ENCODE assay signal across 11 cellular contexts in genomic region chr2:174340400-174341300, GRCh38. TPM values are rescaled to one million over a fixed set of nuclear protein-coding genes. Genes with fewer than 3 reads are reported as not detected.
DNase-seq lines count a peak whose midpoint lies in the region; ATAC-seq and TF ChIP-seq lines count a peak whose summit lies in the region.
"Had no signal": no experiment of that assay in that cellular context is flagged by ENCODE, and none has a peak within 500 bp of the region (broad histone marks: within the 10 kb centered on the region; RNA-seq: fewer than 3 reads in every experiment).

No MANE protein-coding gene starts in this region.

- H2AFZ ChIP-seq in mesenchymal stem cell (ENCODE audit: low read depth, low read length): no peak overlapping the region

- no peaks in the 10 kb centered on the region for H3K9me3 Mint-ChIP-seq in activated T-helper 17 cell treated with anti-CD3 and anti-CD28 coated beads, Interleukin-2, amount 50 U/mL, for 72 hours

- peak overlapping the region; percentile 14 for H3K9ac ChIP-seq in mesenchymal stem cell (ENCODE audit: low read length)

- no peak overlapping the region for H2BK5ac ChIP-seq in mesenchymal stem cell (ENCODE audit: low read depth, low read length, poor library complexity, severe bottlenecking)

- WGBS in mesenchymal stem cell: 1% methylated on average over 62 of the region's 70 CpGs

- H3K79me1 ChIP-seq in mesenchymal stem cell (replicated peaks; ENCODE audit: low read length, poor library complexity, severe bottlenecking): no peaks in the 10 kb centered on the region

- ATAC-seq in activated T-helper 17 cell treated with anti-CD3 and anti-CD28 coated beads, Interleukin-2, amount 50 U/mL, for 72 hours (replicated peaks): no peak
- ATAC-seq in HG03139 (IDR thresholded peaks at IDR 0.05; ENCODE audit: unreplicated experiment): no peak
- no peak for ATAC-seq in HG03439 (IDR thresholded peaks at IDR 0.05; ENCODE audit: unreplicated experiment)

- no peak overlapping the region for H3K4ac ChIP-seq in mesenchymal stem cell (ENCODE audit: low read depth in 1 of 2, low read length in 2 of 2)

- no peak for TF ChIP-seq CTCF in AG10803 (conservative IDR thresholded peaks at IDR 0.05; ENCODE audit: low read length)
- no peak for TF ChIP-seq CTCF in GM13976 (IDR thresholded peaks at IDR 0.05; ENCODE audit: borderline replicate concordance, control extremely low read depth, extremely low read depth, insufficient read depth, missing control alignments)

- no peak overlapping the region for H2BK15ac ChIP-seq in mesenchymal stem cell (ENCODE audit: low read depth, poor library complexity, severe bottlenecking)

- no peak overlapping the region for H4K91ac ChIP-seq in mesenchymal stem cell (ENCODE audit: low read length)

- H2BK120ac ChIP-seq in mesenchymal stem cell (ENCODE audit: low read depth, low read length): no peak overlapping the region

- H3K4me1 Mint-ChIP-seq in activated T-helper 17 cell treated with anti-CD3 and anti-CD28 coated beads, Interleukin-2, amount 50 U/mL, for 72 hours: peaks cover 10% of the 10 kb centered on the region

- no peak overlapping the region for H3K27ac ChIP-seq in mesenchymal stem cell (ENCODE audit: low read length, poor library complexity, severe bottlenecking)
- H3K27ac ChIP-seq: tibial nerve had no signal

- no peak overlapping the region for H3K18ac ChIP-seq in mesenchymal stem cell (ENCODE audit: low read depth in 1 of 2, low read length in 2 of 2)

- peaks cover 49% of the 10 kb centered on the region for H3K4me1 ChIP-seq in mesenchymal stem cell (ENCODE audit: control insufficient read depth, insufficient read depth, low read depth, low read length)

- H3K23ac ChIP-seq in mesenchymal stem cell (ENCODE audit: low read length in 2 of 2): peak overlapping the region in 1 of 2 experiments; percentile 92

- H2BK12ac ChIP-seq in mesenchymal stem cell (ENCODE audit: low read length in 2 of 2): no peak overlapping the region

- H3K36me3 ChIP-seq in mesenchymal stem cell (ENCODE audit: control insufficient read depth in 1 of 2, insufficient read depth in 2 of 2, low read depth in 1 of 2, low read length in 2 of 2): no peaks in the 10 kb centered on the region
- H3K36me3 ChIP-seq: tibial nerve had no signal

- peak overlapping the region; percentile 74 for H3K4me2 ChIP-seq in mesenchymal stem cell (ENCODE audit: low read length, poor library complexity, severe bottlenecking)

- H4K8ac ChIP-seq in mesenchymal stem cell (ENCODE audit: low read length): no peak overlapping the region

- peak overlapping the region; percentile 49 for H3K4me3 Mint-ChIP-seq in activated T-helper 17 cell treated with anti-CD3 and anti-CD28 coated beads, Interleukin-2, amount 50 U/mL, for 72 hours

- in situ Hi-C loops in GM13976 (cut with MboI; ENCODE audit: low sequenced_read_pairs, unreplicated experiment): loop anchor here (10.0 kb wide), 1 partner anchor 936 kb away; no protein-coding TSS in a partner anchor

- peaks cover 50% of the 10 kb centered on the region for H3K27me3 Mint-ChIP-seq in activated T-helper 17 cell treated with anti-CD3 and anti-CD28 coated beads, Interleukin-2, amount 50 U/mL, for 72 hours

- DNase-seq in AG10803 (ENCODE audit: low read depth) (no peak), GM13976 (ENCODE audit: low spot score) (peak; percentile 51), mesenchymal stem cell (peak; percentile 14), NAMALWA (ENCODE audit: low spot score) (no peak)
- DNase-seq in stimulated activated CD4-positive, alpha-beta T cell treated with anti-CD3 and anti-CD28 coated beads, Interleukin-4, amount 100 ng/mL, for 4 hours: no peak

- no peak overlapping the region for H3K27ac Mint-ChIP-seq in activated T-helper 17 cell treated with anti-CD3 and anti-CD28 coated beads, Interleukin-2, amount 50 U/mL, for 72 hours

- peaks cover 79 to 87% of the 10 kb centered on the region in 2 experiments for H3K27me3 ChIP-seq in mesenchymal stem cell (ENCODE audit: control insufficient read depth in 1 of 2, insufficient read depth in 1 of 2, low read length in 2 of 2)

- no peak overlapping the region for H2AK5ac ChIP-seq in mesenchymal stem cell (ENCODE audit: low read length, severe bottlenecking)

- no peak overlapping the region for H3K14ac ChIP-seq in mesenchymal stem cell (ENCODE audit: low read length in 2 of 2)

- peak overlapping the region; percentile 48 for H3K4me3 ChIP-seq in AG10803 (ENCODE audit: low read length)
- peak overlapping the region in 1 of 2 experiments; percentile 3 for H3K4me3 ChIP-seq in mesenchymal stem cell (ENCODE audit: insufficient read depth in 1 of 2, low read depth in 1 of 2, low read length in 2 of 2)
- H3K4me3 ChIP-seq: lung, tibial nerve had no signal

- peaks cover 17% of the 10 kb centered on the region for H3K36me3 Mint-ChIP-seq in activated T-helper 17 cell treated with anti-CD3 and anti-CD28 coated beads, Interleukin-2, amount 50 U/mL, for 72 hours (ENCODE audit: low read depth)

- no peaks in the 10 kb centered on the region for H3K9me3 ChIP-seq in mesenchymal stem cell (ENCODE audit: control insufficient read depth, low read length)
- H3K9me3 ChIP-seq: tibial nerve had no signal

RNA-seq across cellular contexts. Expression of gene SP9, which starts 5.9 kb away (rescaled TPM):
- not detected for total RNA-seq in activated T-helper 17 cell treated with anti-CD3 and anti-CD28 coated beads, Interleukin-2, amount 50 U/mL, for 72 hours
- polyA plus RNA-seq in mesenchymal stem cell (2013, experiment 1 of 2): not detected
- not detected for polyA plus RNA-seq in mesenchymal stem cell (2013, experiment 2 of 2)
- total RNA-seq: G401, lung, tibial nerve had no signal
- polyA plus RNA-seq: lung had no signal

RNA-seq across cellular contexts. Expression of gene SCRN3, which starts 54.9 kb away (rescaled TPM):
- 10 to 100 TPM; 12.7 to 22.0 TPM for total RNA-seq in activated T-helper 17 cell treated with anti-CD3 and anti-CD28 coated beads, Interleukin-2, amount 50 U/mL, for 72 hours
- 16.9 TPM for polyA plus RNA-seq in mesenchymal stem cell (2013, experiment 1 of 2)
- 16.7 TPM for polyA plus RNA-seq in mesenchymal stem cell (2013, experiment 2 of 2)

Comparison
In these comparisons a context has a peak if more than half of its experiments do, and no peak if none do; other contexts are left out.
1. DNase-seq: peak in GM13976 (single experiment) and mesenchymal stem cell (single experiment); none in AG10803 (single experiment), NAMALWA (single experiment) and stimulated activated CD4-positive, alpha-beta T cell treated with anti-CD3 and anti-CD28 coated beads, Interleukin-4, amount 100 ng/mL, for 4 hours (0 of 2).